Comparison of ENCODE assay signal across 12 cellular contexts in the genomic region with DNA sequence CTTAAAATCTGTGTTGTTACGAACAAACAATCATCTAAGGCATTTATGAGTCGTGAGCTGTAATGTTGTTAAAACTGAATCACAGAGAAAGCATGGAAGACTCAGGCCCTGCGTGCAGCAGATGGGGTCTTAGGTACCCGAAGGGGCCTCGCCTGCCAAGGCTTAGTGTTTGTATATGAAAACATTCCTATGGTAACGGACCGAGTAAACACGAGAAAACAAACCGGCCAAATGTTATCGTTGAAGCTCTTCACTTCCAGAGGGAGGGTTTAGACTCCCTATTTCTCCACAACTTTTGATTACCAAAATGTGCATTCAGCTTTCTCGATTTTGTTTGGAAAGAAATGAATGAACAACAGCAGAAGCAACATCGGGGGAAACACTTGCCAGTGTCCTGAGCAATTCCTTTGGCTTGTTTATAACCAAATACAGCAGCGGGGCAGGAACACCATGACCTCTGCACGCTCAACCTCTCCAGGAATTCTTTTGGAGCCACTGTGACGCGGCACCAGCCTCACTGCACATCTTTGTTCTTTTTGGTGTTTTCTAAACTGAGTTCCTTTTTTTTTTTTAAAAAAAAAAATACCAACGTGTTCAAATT.
A peak's percentile ranks its signal among the peaks of the same experiment; 100 is the strongest.
DNase-seq lines count a peak whose midpoint lies in the region; ATAC-seq and TF ChIP-seq lines count a peak whose summit lies in the region.
"Had no signal": no experiment of that assay in that cellular context is flagged by ENCODE, and none has a peak within 500 bp of the region (broad histone marks: within the 10 kb centered on the region; RNA-seq: fewer than 3 reads in every experiment).

No MANE protein-coding gene starts in this region.

- no peaks in the 10 kb centered on the region for H3K27me3 ChIP-seq in breast epithelium
- H3K27me3 ChIP-seq in mammary epithelial cell (ENCODE audit: insufficient read depth, low read length) = no peaks in the 10 kb centered on the region
- no peaks in the 10 kb centered on the region for H3K27me3 ChIP-seq in duodenal mucosa (ENCODE audit: control insufficient read depth in 1 of 2, insufficient read depth in 2 of 2, low read length in 2 of 2)
- no peaks in the 10 kb centered on the region for H3K27me3 ChIP-seq in upper lobe of left lung

- TF ChIP-seq POLR2A in breast epithelium (IDR thresholded peaks at IDR 0.05) (no peak), upper lobe of left lung (IDR thresholded peaks at IDR 0.05) (no peak)

- in situ Hi-C loops in mammary epithelial cell (cut with MboI; ENCODE audit: low sequenced_read_pairs in 2 of 2) = no loop called here

- H3K4me2 ChIP-seq in mammary epithelial cell (ENCODE audit: insufficient read depth, low read depth, low read length) = no peak overlapping the region

- intact Hi-C loops in breast epithelium (cut with DNase I; ENCODE audit: low total_unique reads) = no loop called here
- intact Hi-C loops in mammary epithelial cell (cut with micrococcal nuclease) = no loop called here
- intact Hi-C loops in mucosa of descending colon (cut with DNase I, micrococcal nuclease) = no loop called here

- H3K4me1 ChIP-seq in breast epithelium (no peaks in the 10 kb centered on the region), mammary epithelial cell (ENCODE audit: insufficient read depth, low read length) (peaks cover 21% of the 10 kb centered on the region), duodenal mucosa (ENCODE audit: control insufficient read depth in 1 of 2, insufficient read depth in 2 of 2, low read length in 2 of 2) (peaks cover 4 to 8% of the 10 kb centered on the region in 2 donors), mucosa of descending colon (ENCODE audit: low read depth) (no peaks in the 10 kb centered on the region), upper lobe of left lung (peaks cover 0 to 18% (median 11%) of the 10 kb centered on the region in 4 donors)

- no peak for DNase-seq in breast epithelium (ENCODE audit: low spot score in 2 of 2)
- DNase-seq in mammary epithelial cell = no peak
- no peak for DNase-seq in mucosa of descending colon
- DNase-seq in upper lobe of left lung = no peak
- no peak for DNase-seq in SHP77 treated with DMSO at 0.1 percent for 48 hours (lab: John Stamatoyannopoulos, UW)
- no peak for DNase-seq in stimulated activated CD4-positive, alpha-beta T cell treated with anti-CD3 and anti-CD28 coated beads, Interleukin-4, amount 100 ng/mL, for 4 hours
- DNase-seq in NAMALWA (ENCODE audit: low spot score) = no peak
- DNase-seq: activated CD4-positive, alpha-beta memory T cell treated with anti-CD3 and anti-CD28 coated beads, Interleukin-2, amount 10 ng/mL, durations not matched to agents 7 days and 5 days; natural killer cell; NCI-H1417 treated with DMSO at 0.1 percent for 48 hours; stimulated activated naive CD8-positive, alpha-beta T cell treated with anti-CD3 and anti-CD28 coated beads, Interleukin-15, Interleukin-2, amounts not matched to agents 100 U/mL and 50 U/mL, for 24 hours had no signal

- no peaks in the 10 kb centered on the region for H3K79me2 ChIP-seq in mammary epithelial cell (ENCODE audit: insufficient read depth, low read length)

- ATAC-seq in mucosa of descending colon = peak; percentile 62
- peak in 1 of 2 donors; percentile 25 for ATAC-seq in upper lobe of left lung (ENCODE audit: low FRiP score in 2 of 2)
- ATAC-seq: natural killer cell; stimulated activated naive CD8-positive, alpha-beta T cell treated with anti-CD3 and anti-CD28 coated beads, Interleukin-15, Interleukin-2, amounts not matched to agents 100 U/mL and 50 U/mL, for 24 hours had no signal

- H3K9me3 ChIP-seq in breast epithelium = no peaks in the 10 kb centered on the region
- no peaks in the 10 kb centered on the region for H3K9me3 ChIP-seq in mammary epithelial cell (replicated peaks; ENCODE audit: insufficient read depth, low read length)
- no peaks in the 10 kb centered on the region for H3K9me3 ChIP-seq in duodenal mucosa (ENCODE audit: control insufficient read depth in 1 of 2, low read length in 2 of 2)
- no peaks in the 10 kb centered on the region for H3K9me3 ChIP-seq in mucosa of descending colon
- H3K9me3 ChIP-seq in upper lobe of left lung = no peaks in the 10 kb centered on the region

- H3K9ac ChIP-seq in mammary epithelial cell (ENCODE audit: insufficient read depth, low read length) = no peak overlapping the region
- H3K9ac ChIP-seq in duodenal mucosa (ENCODE audit: low read depth in 1 of 2, low read length in 2 of 2) = no peak overlapping the region

- TF ChIP-seq EP300 in upper lobe of left lung (IDR thresholded peaks at IDR 0.05) = no peak

- H3K27ac ChIP-seq in breast epithelium (peak overlapping the region; percentile 25 to 54), mammary epithelial cell (ENCODE audit: insufficient read depth, low read depth, low read length) (no peak overlapping the region), duodenal mucosa (ENCODE audit: low read depth, low read length) (peak overlapping the region; percentile 51), upper lobe of left lung (peak overlapping the region in 3 of 4 donors; percentile 30 to 58 (median 36))

- dilution Hi-C loops in mammary epithelial cell (cut with HindIII; ENCODE audit: low sequenced_read_pairs) = no loop called here

- H4K20me1 ChIP-seq in mammary epithelial cell (ENCODE audit: insufficient read depth, low read length) = no peaks in the 10 kb centered on the region

- H3K36me3 ChIP-seq in breast epithelium (no peaks in the 10 kb centered on the region), mammary epithelial cell (ENCODE audit: insufficient read depth, low read length) (no peaks in the 10 kb centered on the region), duodenal mucosa (ENCODE audit: control insufficient read depth in 1 of 2, insufficient read depth in 2 of 2, low read length in 2 of 2) (no peaks in the 10 kb centered on the region), mucosa of descending colon (ENCODE audit: low read depth) (no peaks in the 10 kb centered on the region), upper lobe of left lung (no peaks in the 10 kb centered on the region)

- WGBS in mammary epithelial cell (ENCODE audit: low coverage, missing lambda C conversion rate) = 71% methylated on average over 17 of the region's 17 CpGs
- 52 to 57% methylated on average over 17 of the region's 17 CpGs for WGBS in upper lobe of left lung, 2 donors

- H3K4me3 ChIP-seq in breast epithelium = no peak overlapping the region
- no peak overlapping the region for H3K4me3 ChIP-seq in mammary epithelial cell (replicated peaks in 1 of 3; ENCODE audit: insufficient read depth in 1 of 3, low read depth in 2 of 3, low read length in 3 of 3)
- H3K4me3 ChIP-seq in duodenal mucosa (ENCODE audit: low read depth in 1 of 2, low read length in 2 of 2) = no peak overlapping the region
- H3K4me3 ChIP-seq in mucosa of descending colon = no peak overlapping the region
- H3K4me3 ChIP-seq in upper lobe of left lung = no peak overlapping the region

- no peak overlapping the region for H2AFZ ChIP-seq in mammary epithelial cell (ENCODE audit: low read depth, low read length)

- TF ChIP-seq CTCF in breast epithelium (IDR thresholded peaks at IDR 0.05) = no peak
- TF ChIP-seq CTCF in mammary epithelial cell (conservative IDR thresholded peaks at IDR 0.05 in 1 of 2, IDR thresholded peaks at IDR 0.05 in 1 of 2; ENCODE audit: extremely low read depth in 1 of 2, insufficient read depth in 1 of 2, low read depth in 1 of 2, low read length in 2 of 2) = no peak
- no peak for TF ChIP-seq CTCF in mucosa of descending colon (IDR thresholded peaks at IDR 0.05)
- TF ChIP-seq CTCF in upper lobe of left lung (IDR thresholded peaks at IDR 0.05) = no peak

- CTCF ChIA-PET in mammary epithelial cell (lab: Charles Lee; ENCODE audit: low non-redundant PET) = no interaction called here

- no TSS peak for BruUV-seq in mammary epithelial cell (replicated peaks; lab: Mats Ljungman, UMichigan)
